In genomic region chr9:129258124-129258822, GRCh38 we compare ENCODE assay signal across 8 cellular contexts.
A peak's percentile ranks its signal among the peaks of the same experiment; 100 is the strongest.
DNase-seq lines count a peak whose midpoint lies in the region; ATAC-seq and TF ChIP-seq lines count a peak whose summit lies in the region.

No MANE protein-coding gene starts in this region.

- H3K4me3 ChIP-seq in ascending aorta (peak overlapping the region; percentile 20 to 53), right atrium auricular region (peak overlapping the region in 1 of 2 donors; percentile 30), psoas muscle (peak overlapping the region; percentile 39), transverse colon (peak overlapping the region in 2 of 4 donors; percentile 3 to 33)

- no peak for TF ChIP-seq POLR2A in transverse colon (IDR thresholded peaks at IDR 0.05)

- H3K36me3 ChIP-seq in ascending aorta, result no peaks in the 10 kb centered on the region
- H3K36me3 ChIP-seq in right atrium auricular region, result no peaks in the 10 kb centered on the region
- H3K36me3 ChIP-seq in psoas muscle (ENCODE audit: insufficient read depth in 1 of 2, low read depth in 1 of 2), result no peaks in the 10 kb centered on the region
- no peaks in the 10 kb centered on the region for H3K36me3 ChIP-seq in transverse colon

- TF ChIP-seq EP300 in transverse colon (IDR thresholded peaks at IDR 0.05; ENCODE audit: low read depth), result no peak

- no peaks in the 10 kb centered on the region for H3K27me3 ChIP-seq in ascending aorta
- H3K27me3 ChIP-seq in right atrium auricular region, result no peaks in the 10 kb centered on the region
- H3K27me3 ChIP-seq in psoas muscle (ENCODE audit: insufficient read depth in 3 of 3, low read length in 2 of 3), result peaks cover 0 to 23% (median 4%) of the 10 kb centered on the region in 3 donors
- H3K27me3 ChIP-seq in transverse colon, result peaks cover 44% of the 10 kb centered on the region

- H3K9me3 ChIP-seq in ascending aorta (no peaks in the 10 kb centered on the region), right atrium auricular region (no peaks in the 10 kb centered on the region), psoas muscle (no peaks in the 10 kb centered on the region), transverse colon (no peaks in the 10 kb centered on the region)

- WGBS in psoas muscle, 3 donors, result 7 to 14% (median 13%) methylated on average over 39 to 62 of the region's 62 CpGs
- WGBS in transverse colon (ENCODE audit: low coverage in 1 of 2), 2 donors, result 13 to 17% methylated on average over 3 to 55 of the region's 62 CpGs

- peak overlapping the region in 1 of 2 donors; percentile 20 for H3K27ac ChIP-seq in ascending aorta
- H3K27ac ChIP-seq in right atrium auricular region, result peak overlapping the region in 1 of 2 donors; percentile 34
- H3K27ac ChIP-seq in psoas muscle, result peak overlapping the region; percentile 46
- H3K27ac ChIP-seq in transverse colon, result peak overlapping the region in 1 of 4 donors; percentile 6

- intact Hi-C loops in ascending aorta (cut with DNase I), result loop anchor here (5.0 kb wide), 2 partner anchors 79 to 354 kb away; no protein-coding TSS in a partner anchor
- intact Hi-C loops in psoas muscle (cut with DNase I), result loop anchor here in 1 of 2 donors (5.0 kb wide), 1 partner anchor 121 kb away; no protein-coding TSS in a partner anchor
- intact Hi-C loops in transverse colon (cut with DNase I; ENCODE audit: low total_unique reads), result no loop called here

- TF ChIP-seq CTCF in ascending aorta (IDR thresholded peaks at IDR 0.05) (no peak), right atrium auricular region (IDR thresholded peaks at IDR 0.05) (no peak), psoas muscle (IDR thresholded peaks at IDR 0.05) (no peak), transverse colon (IDR thresholded peaks at IDR 0.05) (no peak)

- ATAC-seq in psoas muscle (peak; percentile 75 to 94 (median 88)), GM21529 (IDR thresholded peaks at IDR 0.05; ENCODE audit: unreplicated experiment) (no peak)

- in situ Hi-C loops in Caki2 (cut with HindIII; ENCODE audit: low pct_unique_long_range_greater_than_20kb, low sequenced_read_pairs), result no loop called here
- in situ Hi-C loops in transverse colon (cut with MboI; ENCODE audit: low pct_ligation_motif_present in 1 of 4, low pct_unique_long_range_greater_than_20kb in 1 of 4, low sequenced_read_pairs in 3 of 4), result no loop called here

- H3K4me1 ChIP-seq in ascending aorta, result peaks cover 14 to 18% of the 10 kb centered on the region in 2 donors
- H3K4me1 ChIP-seq in right atrium auricular region, result peaks cover 0 to 28% of the 10 kb centered on the region in 2 donors
- H3K4me1 ChIP-seq in psoas muscle, result peaks cover 18% of the 10 kb centered on the region
- H3K4me1 ChIP-seq in transverse colon, result peaks cover 0 to 17% (median 12%) of the 10 kb centered on the region in 4 donors

- DNase-seq in Caki2 (ENCODE audit: low read depth) (peak; percentile 83), HuH-7 (ENCODE audit: low spot score) (peak; percentile 84), T-helper 2 cell (peak; percentile 74 to 91 (median 85)), ascending aorta (ENCODE audit: low spot score in 2 of 2) (peak; percentile 71 to 93), right atrium auricular region (ENCODE audit: low spot score) (peak; percentile 92), psoas muscle (peak; percentile 94 to 96), transverse colon (peak; percentile 81)
